ENCODE assay signal across 15 cellular contexts in the genomic region with DNA sequence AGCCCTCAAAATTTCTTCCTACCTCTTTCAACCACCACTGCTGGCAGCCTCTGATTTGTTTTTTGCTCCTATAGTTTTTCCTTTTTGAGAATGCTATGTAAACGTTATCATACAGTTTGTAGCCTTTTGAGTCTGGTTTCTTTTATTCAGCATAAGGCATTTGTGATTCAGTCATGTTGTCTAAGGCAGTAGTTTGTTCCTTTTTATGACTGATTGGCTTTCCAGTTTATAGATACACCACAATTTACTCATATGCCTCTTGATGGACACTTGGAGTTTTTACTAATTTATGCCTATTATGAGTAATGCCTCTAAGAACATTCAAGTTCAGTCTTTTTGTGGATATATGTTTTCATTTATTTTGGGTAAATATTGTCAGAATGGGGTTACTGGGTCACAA.
DNase-seq lines count a peak whose midpoint lies in the region; ATAC-seq and TF ChIP-seq lines count a peak whose summit lies in the region.
"Had no signal": no experiment of that assay in that cellular context is flagged by ENCODE, and none has a peak within 500 bp of the region (broad histone marks: within the 10 kb centered on the region; RNA-seq: fewer than 3 reads in every experiment).

No MANE protein-coding gene starts in this region.

- H3K36me3 Mint-ChIP-seq in central memory CD8-positive, alpha-beta T cell (ENCODE audit: insufficient read depth) = peaks cover 4% of the 10 kb centered on the region
- H3K36me3 Mint-ChIP-seq in stimulated activated effector memory CD8-positive, alpha-beta T cell treated with anti-CD3 and anti-CD28 coated beads, Interleukin-12 subunit alpha, Interleukin-12 subunit beta, amount 100 ng/mL, for 72 hours = no peaks in the 10 kb centered on the region

- H3K36me3 ChIP-seq in HEK293 (ENCODE audit: control insufficient read depth in 2 of 2, insufficient read depth in 1 of 2, low read length in 2 of 2) = no peaks in the 10 kb centered on the region
- H3K36me3 ChIP-seq: BE2C had no signal

- H3K4me1 Mint-ChIP-seq in central memory CD8-positive, alpha-beta T cell = peaks cover 18% of the 10 kb centered on the region
- H3K4me1 Mint-ChIP-seq in stimulated activated effector memory CD8-positive, alpha-beta T cell treated with anti-CD3 and anti-CD28 coated beads, Interleukin-12 subunit alpha, Interleukin-12 subunit beta, amount 100 ng/mL, for 72 hours = peaks cover 20% of the 10 kb centered on the region

- DNase-seq in M059J (ENCODE audit: low read depth) (peak; percentile 5), SKM-1 (lab: John Stamatoyannopoulos, UW; ENCODE audit: unreplicated experiment) (no peak)
- DNase-seq in central memory CD8-positive, alpha-beta T cell (ENCODE audit: low spot score in 2 of 2) = no peak
- DNase-seq in stimulated activated effector memory CD8-positive, alpha-beta T cell treated with anti-CD3 and anti-CD28 coated beads, Interleukin-12 subunit alpha, Interleukin-12 subunit beta, amount 100 ng/mL, for 72 hours (ENCODE audit: low spot score in 2 of 2) = no peak
- no peak for DNase-seq in stimulated activated CD4-positive, alpha-beta T cell treated with anti-CD3 and anti-CD28 coated beads, Interleukin-1b, Interleukin-23, amount 100 ng/mL, for 48 hours
- DNase-seq: BE2C; CD4-positive, alpha-beta memory T cell; DND-41; GDM1; GM23248; IMR-90 had no signal

- no peak overlapping the region for H3K4me3 ChIP-seq in HEK293 (ENCODE audit: low read depth, low read length)
- H3K4me3 ChIP-seq: A549, GM23248 had no signal

- H3K4me3 Mint-ChIP-seq in central memory CD8-positive, alpha-beta T cell = no peak overlapping the region
- no peak overlapping the region for H3K4me3 Mint-ChIP-seq in stimulated activated effector memory CD8-positive, alpha-beta T cell treated with anti-CD3 and anti-CD28 coated beads, Interleukin-12 subunit alpha, Interleukin-12 subunit beta, amount 100 ng/mL, for 72 hours
- H3K4me3 Mint-ChIP-seq: CD4-positive, alpha-beta memory T cell had no signal

- no peak for ATAC-seq in central memory CD8-positive, alpha-beta T cell (replicated peaks; ENCODE audit: extremely low read depth, poor library complexity, severe bottlenecking)
- ATAC-seq in stimulated activated effector memory CD8-positive, alpha-beta T cell treated with anti-CD3 and anti-CD28 coated beads, Interleukin-12 subunit alpha, Interleukin-12 subunit beta, amount 100 ng/mL, for 72 hours = peak; percentile 73
- ATAC-seq: A549, HCT116 had no signal

- CTCF ChIA-PET in HEK293 (lab: Yijun Ruan, JAX) = no interaction called here

- peak overlapping the region; percentile 13 for H3K27ac Mint-ChIP-seq in central memory CD8-positive, alpha-beta T cell (ENCODE audit: low read depth)
- H3K27ac Mint-ChIP-seq in stimulated activated effector memory CD8-positive, alpha-beta T cell treated with anti-CD3 and anti-CD28 coated beads, Interleukin-12 subunit alpha, Interleukin-12 subunit beta, amount 100 ng/mL, for 72 hours = no peak overlapping the region
- H3K27ac Mint-ChIP-seq: CD4-positive, alpha-beta memory T cell had no signal

- TF ChIP-seq CTCF in HEK293 (tag by site-specific recombination; IDR thresholded peaks at IDR 0.05) = no peak

- no peaks in the 10 kb centered on the region for H3K27me3 Mint-ChIP-seq in central memory CD8-positive, alpha-beta T cell
- H3K27me3 Mint-ChIP-seq: CD4-positive, alpha-beta memory T cell had no signal

- H3K27ac ChIP-seq in HEK293 (ENCODE audit: extremely low read depth, low read depth, low read length) = no peak overlapping the region
- H3K27ac ChIP-seq: A549, C4-2B, GM23248 had no signal

- H3K4me1 ChIP-seq in HEK293 (ENCODE audit: control insufficient read depth, insufficient read depth, low read length) = 0 out of 2 replicates have a peak, but pooled peaks cover 3% of the 10 kb centered on the region
- H3K4me1 ChIP-seq: BE2C had no signal

- POLR2A ChIA-PET in HEK293 (lab: Yijun Ruan, JAX) = no interaction called here

- H3K9me3 Mint-ChIP-seq in central memory CD8-positive, alpha-beta T cell = no peaks in the 10 kb centered on the region
- peaks cover under 1% of the 10 kb centered on the region for H3K9me3 Mint-ChIP-seq in stimulated activated effector memory CD8-positive, alpha-beta T cell treated with anti-CD3 and anti-CD28 coated beads, Interleukin-12 subunit alpha, Interleukin-12 subunit beta, amount 100 ng/mL, for 72 hours

- no peaks in the 10 kb centered on the region for H3K9me3 ChIP-seq in HEK293 (ENCODE audit: control insufficient read depth, insufficient read depth, low read depth, low read length)
- H3K9me3 ChIP-seq: A549, BE2C had no signal

TF ChIP-seq in HEK293, 187 proteins besides CTCF, POLR2A, EP300 and RAD21:
- TF ChIP-seq ZNF555 (tag by site-specific recombination; conservative IDR thresholded peaks at IDR 0.05) (no peak), BCL11A (tag by site-specific recombination; IDR thresholded peaks at IDR 0.05; ENCODE audit: low read depth) (no peak), ZNF658 (tag by site-specific recombination; IDR thresholded peaks at IDR 0.05) (no peak), ZNF600 (tag by site-specific recombination; IDR thresholded peaks at IDR 0.05) (no peak), TCF7L2 (IDR thresholded peaks at IDR 0.05; ENCODE audit: borderline replicate concordance, low read depth, low read length) (no peak), ZNF433 (tag by site-specific recombination; IDR thresholded peaks at IDR 0.05; ENCODE audit: low read depth) (no peak)
- TF ChIP-seq, protein P1, sequence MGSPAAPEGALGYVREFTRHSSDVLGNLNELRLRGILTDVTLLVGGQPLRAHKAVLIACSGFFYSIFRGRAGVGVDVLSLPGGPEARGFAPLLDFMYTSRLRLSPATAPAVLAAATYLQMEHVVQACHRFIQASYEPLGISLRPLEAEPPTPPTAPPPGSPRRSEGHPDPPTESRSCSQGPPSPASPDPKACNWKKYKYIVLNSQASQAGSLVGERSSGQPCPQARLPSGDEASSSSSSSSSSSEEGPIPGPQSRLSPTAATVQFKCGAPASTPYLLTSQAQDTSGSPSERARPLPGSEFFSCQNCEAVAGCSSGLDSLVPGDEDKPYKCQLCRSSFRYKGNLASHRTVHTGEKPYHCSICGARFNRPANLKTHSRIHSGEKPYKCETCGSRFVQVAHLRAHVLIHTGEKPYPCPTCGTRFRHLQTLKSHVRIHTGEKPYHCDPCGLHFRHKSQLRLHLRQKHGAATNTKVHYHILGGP (tag by site-specific recombination; IDR thresholded peaks at IDR 0.05) = no peak
- TF ChIP-seq, protein P2, sequence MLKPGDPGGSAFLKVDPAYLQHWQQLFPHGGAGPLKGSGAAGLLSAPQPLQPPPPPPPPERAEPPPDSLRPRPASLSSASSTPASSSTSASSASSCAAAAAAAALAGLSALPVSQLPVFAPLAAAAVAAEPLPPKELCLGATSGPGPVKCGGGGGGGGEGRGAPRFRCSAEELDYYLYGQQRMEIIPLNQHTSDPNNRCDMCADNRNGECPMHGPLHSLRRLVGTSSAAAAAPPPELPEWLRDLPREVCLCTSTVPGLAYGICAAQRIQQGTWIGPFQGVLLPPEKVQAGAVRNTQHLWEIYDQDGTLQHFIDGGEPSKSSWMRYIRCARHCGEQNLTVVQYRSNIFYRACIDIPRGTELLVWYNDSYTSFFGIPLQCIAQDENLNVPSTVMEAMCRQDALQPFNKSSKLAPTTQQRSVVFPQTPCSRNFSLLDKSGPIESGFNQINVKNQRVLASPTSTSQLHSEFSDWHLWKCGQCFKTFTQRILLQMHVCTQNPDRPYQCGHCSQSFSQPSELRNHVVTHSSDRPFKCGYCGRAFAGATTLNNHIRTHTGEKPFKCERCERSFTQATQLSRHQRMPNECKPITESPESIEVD (tag by site-specific recombination; IDR thresholded peaks at IDR 0.05) = peak; percentile 19; the same call in 1 of the 2 replicates
